ENCODE assay signal across 13 cellular contexts in genomic region chr16:12229759-12230594, GRCh38.
DNase-seq lines count a peak whose midpoint lies in the region; ATAC-seq and TF ChIP-seq lines count a peak whose summit lies in the region.
"Had no signal": no experiment of that assay in that cellular context is flagged by ENCODE, and none has a peak within 500 bp of the region (broad histone marks: within the 10 kb centered on the region; RNA-seq: fewer than 3 reads in every experiment).

No MANE protein-coding gene starts in this region.

- H3K27me3 ChIP-seq in RWPE2 (ENCODE audit: insufficient read depth, poor library complexity, severe bottlenecking): no peaks in the 10 kb centered on the region
- no peaks in the 10 kb centered on the region for H3K27me3 ChIP-seq in adrenal gland

- peaks cover 15% of the 10 kb centered on the region for H3K4me1 Mint-ChIP-seq in activated T-cell treated with anti-CD3 and anti-CD28 coated beads, Interleukin-2, amount 50 U/mL, for 24 hours (ENCODE audit: low read depth)
- H3K4me1 Mint-ChIP-seq in activated CD4-positive, alpha-beta T cell treated with anti-CD3 and anti-CD28 coated beads, Interleukin-2, amount 10 ng/mL, durations not matched to agents 7 days and 5 days: peaks cover 9% of the 10 kb centered on the region

- no peaks in the 10 kb centered on the region for H3K36me3 Mint-ChIP-seq in activated T-cell treated with anti-CD3 and anti-CD28 coated beads, Interleukin-2, amount 50 U/mL, for 24 hours (ENCODE audit: low read depth)
- H3K36me3 Mint-ChIP-seq in activated CD4-positive, alpha-beta T cell treated with anti-CD3 and anti-CD28 coated beads, Interleukin-2, amount 10 ng/mL, durations not matched to agents 7 days and 5 days (ENCODE audit: low read depth): no peaks in the 10 kb centered on the region

- POLR2A ChIA-PET in activated CD4-positive, alpha-beta T cell treated with anti-CD3 and anti-CD28 coated beads, Interleukin-2, amount 10 ng/mL, durations not matched to agents 7 days and 5 days (lab: Charles Lee): no interaction called here

- peak; percentile 40 for ATAC-seq in RWPE2 (ENCODE audit: low read depth)
- ATAC-seq: activated CD4-positive, CD25-positive, alpha-beta regulatory T cell treated with anti-CD3 and anti-CD28 coated beads, Interleukin-2, amount 50 U/mL, for 24 hours had no signal

- no peak for TF ChIP-seq CTCF in RWPE2 (IDR thresholded peaks at IDR 0.05; ENCODE audit: poor library complexity, severe bottlenecking)
- TF ChIP-seq CTCF in fibroblast of villous mesenchyme (IDR thresholded peaks at IDR 0.05; ENCODE audit: insufficient read depth, low read depth, low read length): no peak
- TF ChIP-seq CTCF in adrenal gland (IDR thresholded peaks at IDR 0.05): no peak

- WGBS in adrenal gland, 4 donors: 62 to 71% (median 66%) methylated on average over 10 to 11 of the region's 11 CpGs

- no peaks in the 10 kb centered on the region for H3K27me3 Mint-ChIP-seq in activated T-cell treated with anti-CD3 and anti-CD28 coated beads, Interleukin-2, amount 50 U/mL, for 24 hours
- H3K27me3 Mint-ChIP-seq in activated CD4-positive, alpha-beta T cell treated with anti-CD3 and anti-CD28 coated beads, Interleukin-2, amount 10 ng/mL, durations not matched to agents 7 days and 5 days: no peaks in the 10 kb centered on the region

- CTCF ChIA-PET in activated CD4-positive, alpha-beta T cell treated with anti-CD3 and anti-CD28 coated beads, Interleukin-2, amount 10 ng/mL, durations not matched to agents 7 days and 5 days (lab: Charles Lee): no interaction called here

- H3K9me3 Mint-ChIP-seq in activated T-cell treated with anti-CD3 and anti-CD28 coated beads, Interleukin-2, amount 50 U/mL, for 24 hours: no peaks in the 10 kb centered on the region
- no peaks in the 10 kb centered on the region for H3K9me3 Mint-ChIP-seq in activated CD4-positive, alpha-beta T cell treated with anti-CD3 and anti-CD28 coated beads, Interleukin-2, amount 10 ng/mL, durations not matched to agents 7 days and 5 days

- intact Hi-C loops in adrenal gland (cut with DNase I): no loop called here

- H3K27ac Mint-ChIP-seq in activated T-cell treated with anti-CD3 and anti-CD28 coated beads, Interleukin-2, amount 50 U/mL, for 24 hours: no peak overlapping the region
- no peak overlapping the region for H3K27ac Mint-ChIP-seq in activated CD4-positive, alpha-beta T cell treated with anti-CD3 and anti-CD28 coated beads, Interleukin-2, amount 10 ng/mL, durations not matched to agents 7 days and 5 days

- H3K9me3 ChIP-seq in RWPE2 (ENCODE audit: severe bottlenecking) (no peaks in the 10 kb centered on the region), adrenal gland (replicated peaks in 1 of 3) (no peaks in the 10 kb centered on the region)

- peak; percentile 77 for DNase-seq in DMS 273 (lab: John Stamatoyannopoulos, UW; ENCODE audit: unreplicated experiment)
- DNase-seq in NCI-H1417 (lab: John Stamatoyannopoulos, UW): peak in 2 of 3 experiments; percentile 61 to 83
- no peak for DNase-seq in RWPE2 (ENCODE audit: low spot score)
- peak; percentile 79 for DNase-seq in fibroblast of villous mesenchyme (ENCODE audit: low read depth)
- DNase-seq in adrenal gland: no peak
- no peak for DNase-seq in NCI-H1048 (lab: John Stamatoyannopoulos, UW)
- DNase-seq in activated T-cell treated with anti-CD3 and anti-CD28 coated beads, Interleukin-2, amount 50 U/mL, for 24 hours: no peak
- DNase-seq in activated CD4-positive, alpha-beta T cell treated with anti-CD3 and anti-CD28 coated beads, Interleukin-2, amount 10 ng/mL, durations not matched to agents 7 days and 5 days: no peak
- DNase-seq: activated effector memory CD4-positive, alpha-beta T cell treated with anti-CD3 and anti-CD28 coated beads, Interleukin-2, amount 50 U/mL, for 16 hours; mammary epithelial cell; nucleus accumbens had no signal

- no peak overlapping the region for H3K4me3 ChIP-seq in RWPE2 (ENCODE audit: severe bottlenecking)
- no peak overlapping the region for H3K4me3 ChIP-seq in fibroblast of villous mesenchyme (ENCODE audit: low read depth, low read length)
- no peak overlapping the region for H3K4me3 ChIP-seq in adrenal gland

- no peak for TF ChIP-seq POLR2A in adrenal gland (IDR thresholded peaks at IDR 0.05)

- H3K27ac ChIP-seq in RWPE2 (ENCODE audit: poor library complexity, severe bottlenecking) (peak overlapping the region; percentile 33), adrenal gland (no peak overlapping the region)
- H3K27ac ChIP-seq: RWPE1 had no signal

- peaks cover 26% of the 10 kb centered on the region for H3K4me1 ChIP-seq in RWPE2 (ENCODE audit: insufficient read depth, poor library complexity, severe bottlenecking)
- no peaks in the 10 kb centered on the region for H3K4me1 ChIP-seq in adrenal gland (replicated peaks in 1 of 2)

- no peak overlapping the region for H3K4me3 Mint-ChIP-seq in activated T-cell treated with anti-CD3 and anti-CD28 coated beads, Interleukin-2, amount 50 U/mL, for 24 hours
- no peak overlapping the region for H3K4me3 Mint-ChIP-seq in activated CD4-positive, alpha-beta T cell treated with anti-CD3 and anti-CD28 coated beads, Interleukin-2, amount 10 ng/mL, durations not matched to agents 7 days and 5 days

- H3K36me3 ChIP-seq in RWPE2 (ENCODE audit: low read depth) (no peaks in the 10 kb centered on the region), adrenal gland (replicated peaks in 1 of 2) (no peaks in the 10 kb centered on the region)

Comparison
In these comparisons a context has a peak if more than half of its experiments do, and no peak if none do; other contexts are left out.
1. DNase-seq: peak in DMS 273 (single experiment), NCI-H1417 (2 of 3) and fibroblast of villous mesenchyme (single experiment); none in RWPE2 (single experiment), adrenal gland (0 of 7), NCI-H1048 (single experiment), activated T-cell treated with anti-CD3 and anti-CD28 coated beads, Interleukin-2, amount 50 U/mL, for 24 hours (single experiment) and activated CD4-positive, alpha-beta T cell treated with anti-CD3 and anti-CD28 coated beads, Interleukin-2, amount 10 ng/mL, durations not matched to agents 7 days and 5 days (single experiment).